In genomic region chr3:152405915-152406802, GRCh38 we compare ENCODE assay signal across 8 cellular contexts.
DNase-seq lines count a peak whose midpoint lies in the region; ATAC-seq lines count a peak whose summit lies in the region.

No MANE protein-coding gene starts in this region.

- H3K27ac ChIP-seq in urinary bladder (ENCODE audit: low read depth) = peak overlapping the region; percentile 50

- H3K27ac Mint-ChIP-seq in activated T-cell treated with anti-CD3 and anti-CD28 coated beads, Interleukin-2, amount 50 U/mL, for 24 hours = peak overlapping the region; percentile 86
- H3K27ac Mint-ChIP-seq in activated naive CD8-positive, alpha-beta T cell treated with anti-CD3 and anti-CD28 coated beads, Interleukin-2, amount 50 U/mL, for 24 hours = peak overlapping the region; percentile 49

- no peaks in the 10 kb centered on the region for H3K36me3 ChIP-seq in urinary bladder (ENCODE audit: insufficient read depth)

- ATAC-seq in activated naive CD8-positive, alpha-beta T cell treated with anti-CD3 and anti-CD28 coated beads, Interleukin-2, amount 50 U/mL, for 24 hours = no peak
- ATAC-seq in GM21528 (IDR thresholded peaks at IDR 0.05; ENCODE audit: low FRiP score, unreplicated experiment) = no peak
- no peak for ATAC-seq in HG02759 (IDR thresholded peaks at IDR 0.05; ENCODE audit: unreplicated experiment)

- H3K4me1 Mint-ChIP-seq in activated T-cell treated with anti-CD3 and anti-CD28 coated beads, Interleukin-2, amount 50 U/mL, for 24 hours (ENCODE audit: low read depth) = peaks cover 77% of the 10 kb centered on the region
- H3K4me1 Mint-ChIP-seq in activated naive CD8-positive, alpha-beta T cell treated with anti-CD3 and anti-CD28 coated beads, Interleukin-2, amount 50 U/mL, for 24 hours = peaks cover 72% of the 10 kb centered on the region

- H3K4me1 ChIP-seq in urinary bladder (ENCODE audit: insufficient read depth) = no peaks in the 10 kb centered on the region

- H3K27me3 Mint-ChIP-seq in activated T-cell treated with anti-CD3 and anti-CD28 coated beads, Interleukin-2, amount 50 U/mL, for 24 hours = no peaks in the 10 kb centered on the region
- no peaks in the 10 kb centered on the region for H3K27me3 Mint-ChIP-seq in activated naive CD8-positive, alpha-beta T cell treated with anti-CD3 and anti-CD28 coated beads, Interleukin-2, amount 50 U/mL, for 24 hours

- H3K9me3 Mint-ChIP-seq in activated T-cell treated with anti-CD3 and anti-CD28 coated beads, Interleukin-2, amount 50 U/mL, for 24 hours = no peaks in the 10 kb centered on the region
- no peaks in the 10 kb centered on the region for H3K9me3 Mint-ChIP-seq in activated naive CD8-positive, alpha-beta T cell treated with anti-CD3 and anti-CD28 coated beads, Interleukin-2, amount 50 U/mL, for 24 hours

- H3K4me3 Mint-ChIP-seq in activated T-cell treated with anti-CD3 and anti-CD28 coated beads, Interleukin-2, amount 50 U/mL, for 24 hours = no peak overlapping the region
- H3K4me3 Mint-ChIP-seq in activated naive CD8-positive, alpha-beta T cell treated with anti-CD3 and anti-CD28 coated beads, Interleukin-2, amount 50 U/mL, for 24 hours = no peak overlapping the region

- WGBS in urinary bladder = 51% methylated on average over 3 of the region's 3 CpGs

- no peak for DNase-seq in activated T-cell treated with anti-CD3 and anti-CD28 coated beads, Interleukin-2, amount 50 U/mL, for 24 hours
- DNase-seq in activated T-cell treated with anti-CD3 and anti-CD28 coated beads for 4 hours = no peak
- DNase-seq in activated naive CD8-positive, alpha-beta T cell treated with anti-CD3 and anti-CD28 coated beads, Interleukin-2, amount 50 U/mL, for 24 hours = no peak
- peak; percentile 31 for DNase-seq in kidney glomerular epithelial cell (lab: John Stamatoyannopoulos, UW)
- DNase-seq in medulla oblongata (ENCODE audit: extremely low spot score) = no peak

- peaks cover 58% of the 10 kb centered on the region for H3K36me3 Mint-ChIP-seq in activated T-cell treated with anti-CD3 and anti-CD28 coated beads, Interleukin-2, amount 50 U/mL, for 24 hours (ENCODE audit: low read depth)
- H3K36me3 Mint-ChIP-seq in activated naive CD8-positive, alpha-beta T cell treated with anti-CD3 and anti-CD28 coated beads, Interleukin-2, amount 50 U/mL, for 24 hours (ENCODE audit: low read depth) = peaks cover 16% of the 10 kb centered on the region

- no peak overlapping the region for H3K4me3 ChIP-seq in urinary bladder (ENCODE audit: low read depth, low read length)
